Comparison of ENCODE assay signal across 27 cellular contexts in genomic region chr5:157714480-157714879, GRCh38. TPM values are rescaled to one million over a fixed set of nuclear protein-coding genes. Genes with fewer than 3 reads are reported as not detected.
DNase-seq lines count a peak whose midpoint lies in the region; ATAC-seq and TF ChIP-seq lines count a peak whose summit lies in the region.
"Had no signal": no experiment of that assay in that cellular context is flagged by ENCODE, and none has a peak within 500 bp of the region (broad histone marks: within the 10 kb centered on the region; RNA-seq: fewer than 3 reads in every experiment).

No MANE protein-coding gene starts in this region.

- POLR2A ChIA-PET in SK-N-SH (lab: Yijun Ruan, JAX) = no interaction called here

- intact Hi-C loops in natural killer cell (cut with micrococcal nuclease) (loop anchor here (10.0 kb wide), 1 partner anchor 280 kb away; no protein-coding TSS in a partner anchor), left cardiac atrium (cut with DNase I) (loop anchor here in 1 of 2 donors (10.0 kb wide), 3 partner anchors 50 to 370 kb away; a partner anchor contains a TSS)

- no peak for TF ChIP-seq CTCF in natural killer cell (IDR thresholded peaks at IDR 0.05)
- TF ChIP-seq CTCF in SK-N-SH (IDR thresholded peaks at IDR 0.05) = no peak
- TF ChIP-seq CTCF in fibroblast of mammary gland (conservative IDR thresholded peaks at IDR 0.05; ENCODE audit: control insufficient read depth, insufficient read depth, low read depth, low read length) = no peak

- ATAC-seq in natural killer cell treated with Interleukin-12 subunit alpha and Interleukin-12 subunit beta and Interleukin-15 and Interleukin-18, amount 100 ng/mL, for 72 hours = no peak
- ATAC-seq in natural killer cell (no peak), left cardiac atrium (no peak)
- ATAC-seq: GM23338, Panc1 had no signal

- H3K9me2 ChIP-seq in SK-N-SH = no peaks in the 10 kb centered on the region

- H3K36me3 Mint-ChIP-seq in natural killer cell treated with Interleukin-12 subunit alpha and Interleukin-12 subunit beta and Interleukin-15 and Interleukin-18, amount 100 ng/mL, for 72 hours = no peaks in the 10 kb centered on the region
- no peaks in the 10 kb centered on the region for H3K36me3 Mint-ChIP-seq in natural killer cell
- H3K36me3 Mint-ChIP-seq: CD14-positive monocyte had no signal

- no peak overlapping the region for H3K9ac ChIP-seq in SK-N-SH

- H3K27ac ChIP-seq in SK-N-SH (ENCODE audit: low read depth in 2 of 2, low read length in 1 of 2) = peak overlapping the region in 1 of 2 experiments; percentile 42; a peak in 2 of 4 replicates
- H3K27ac ChIP-seq: 22Rv1, RWPE1 had no signal

- no peak for TF ChIP-seq EP300 in SK-N-SH (IDR thresholded peaks at IDR 0.05; ENCODE audit: borderline replicate concordance in 1 of 2, low read depth in 1 of 2, low read length in 1 of 2)

- H3K4me1 ChIP-seq in SK-N-SH (ENCODE audit: control insufficient read depth in 1 of 2, insufficient read depth in 2 of 2, low read depth in 1 of 2, low read length in 1 of 2) = peaks cover 0 to 14% of the 10 kb centered on the region in 2 experiments; a peak in 1 of 4 replicates
- H3K4me1 ChIP-seq: BE2C had no signal

- no peaks in the 10 kb centered on the region for H4K20me1 ChIP-seq in SK-N-SH (ENCODE audit: insufficient read depth)

- H3K9me3 ChIP-seq in SK-N-SH = no peaks in the 10 kb centered on the region
- H3K9me3 ChIP-seq: BE2C had no signal

- H3K4me3 ChIP-seq in SK-N-SH (ENCODE audit: low read depth in 2 of 2, low read length in 1 of 2) (no peak overlapping the region), fibroblast of mammary gland (ENCODE audit: control insufficient read depth, low read depth, low read length) (no peak overlapping the region)
- H3K4me3 ChIP-seq: GM23338 had no signal

- no peaks in the 10 kb centered on the region for H3K79me2 ChIP-seq in SK-N-SH (ENCODE audit: insufficient read depth)

- TF ChIP-seq RAD21 in SK-N-SH (IDR thresholded peaks at IDR 0.05; ENCODE audit: low read length) = no peak

- H2AFZ ChIP-seq in SK-N-SH (ENCODE audit: low read depth) = no peak overlapping the region
- H2AFZ ChIP-seq: GM23338 had no signal

- no peaks in the 10 kb centered on the region for H3K9me3 Mint-ChIP-seq in natural killer cell treated with Interleukin-12 subunit alpha and Interleukin-12 subunit beta and Interleukin-15 and Interleukin-18, amount 100 ng/mL, for 72 hours
- H3K9me3 Mint-ChIP-seq in natural killer cell = no peaks in the 10 kb centered on the region
- H3K9me3 Mint-ChIP-seq: CD14-positive monocyte had no signal

- peak overlapping the region; percentile 49 for H3K4me3 Mint-ChIP-seq in natural killer cell treated with Interleukin-12 subunit alpha and Interleukin-12 subunit beta and Interleukin-15 and Interleukin-18, amount 100 ng/mL, for 72 hours
- H3K4me3 Mint-ChIP-seq in natural killer cell = no peak overlapping the region
- H3K4me3 Mint-ChIP-seq: CD14-positive monocyte, GM23338, H9 had no signal

- no peak overlapping the region for H3K4me2 ChIP-seq in SK-N-SH
- H3K4me2 ChIP-seq: GM23338 had no signal

- H3K27ac Mint-ChIP-seq in natural killer cell treated with Interleukin-12 subunit alpha and Interleukin-12 subunit beta and Interleukin-15 and Interleukin-18, amount 100 ng/mL, for 72 hours = peak overlapping the region; percentile 66 to 68
- no peak overlapping the region for H3K27ac Mint-ChIP-seq in natural killer cell
- H3K27ac Mint-ChIP-seq: CD14-positive monocyte, GM23338, H9 had no signal

- H3K4me1 Mint-ChIP-seq in natural killer cell treated with Interleukin-12 subunit alpha and Interleukin-12 subunit beta and Interleukin-15 and Interleukin-18, amount 100 ng/mL, for 72 hours (ENCODE audit: low read depth in 2 of 2) = peaks cover 29 to 55% of the 10 kb centered on the region in 2 donors
- H3K4me1 Mint-ChIP-seq in natural killer cell = no peaks in the 10 kb centered on the region

- no peaks in the 10 kb centered on the region for H3K27me3 ChIP-seq in SK-N-SH (ENCODE audit: insufficient read depth)

- H3F3A ChIP-seq in SK-N-SH (replicated peaks; ENCODE audit: insufficient read depth) = peaks cover 27% of the 10 kb centered on the region

- CTCF ChIA-PET in SK-N-SH (lab: Yijun Ruan, JAX) = no interaction called here

- no peaks in the 10 kb centered on the region for H3K27me3 Mint-ChIP-seq in natural killer cell treated with Interleukin-12 subunit alpha and Interleukin-12 subunit beta and Interleukin-15 and Interleukin-18, amount 100 ng/mL, for 72 hours
- peaks cover 3 to 7% of the 10 kb centered on the region in 2 donors for H3K27me3 Mint-ChIP-seq in natural killer cell (ENCODE audit: low read depth in 2 of 2)

- DNase-seq in natural killer cell treated with Interleukin-12 subunit alpha and Interleukin-12 subunit beta and Interleukin-15 and Interleukin-18, amount 100 ng/mL, for 72 hours (ENCODE audit: low spot score) = no peak
- DNase-seq in natural killer cell = no peak
- DNase-seq in SK-N-SH = no peak
- DNase-seq in fibroblast of mammary gland (ENCODE audit: low read depth) = peak; percentile 7
- no peak for DNase-seq in left cardiac atrium
- no peak for DNase-seq in NCI-H1436 (lab: John Stamatoyannopoulos, UW)
- no peak for DNase-seq in NCI-H2227 treated with DMSO at 0.1 percent for 48 hours (lab: John Stamatoyannopoulos, UW)
- DNase-seq in NCI-H146 treated with DMSO at 0.1 percent for 48 hours (lab: John Stamatoyannopoulos, UW; ENCODE audit: unreplicated experiment) = no peak
- DNase-seq: ACHN, BE2C, Calu3, DMS79 treated with DMSO at 0.1 percent for 48 hours, H9, NCI-H1092 treated with DMSO at 0.1 percent for 48 hours, NCI-H1436 treated with DMSO at 0.1 percent for 48 hours, NCI-H1930, NCI-H2107, NCI-H446 treated with DMSO at 0.1 percent for 48 hours, NCI-H526 treated with DMSO at 0.1 percent for 48 hours, SHP77 treated with DMSO at 0.1 percent for 48 hours, SW 1271 had no signal

- H3K36me3 ChIP-seq in SK-N-SH (replicated peaks in 1 of 2; ENCODE audit: control insufficient read depth in 1 of 2, insufficient read depth in 2 of 2, low read length in 1 of 2) = no peaks in the 10 kb centered on the region
- H3K36me3 ChIP-seq: BE2C had no signal

TF ChIP-seq in SK-N-SH, 30 proteins besides CTCF, POLR2A, EP300 and RAD21 (continues in another document):
- no peak for TF ChIP-seq ZBTB33 (IDR thresholded peaks at IDR 0.05; ENCODE audit: borderline replicate concordance, low read depth)
- TF ChIP-seq TCF12 (IDR thresholded peaks at IDR 0.05) = peak; percentile 37; the same call in 1 of the 2 replicates
- TF ChIP-seq GABPA (IDR thresholded peaks at IDR 0.05; ENCODE audit: low read depth) = no peak
- TF ChIP-seq YY1 (IDR thresholded peaks at IDR 0.05; ENCODE audit: low read depth) = no peak
- TF ChIP-seq GATA2 (CRISPR knock-in tag; IDR thresholded peaks at IDR 0.05) = no peak
- no peak for TF ChIP-seq CHD2 (IDR thresholded peaks at IDR 0.05; ENCODE audit: low read length, partially characterized antibody)
- TF ChIP-seq IRF3 (IDR thresholded peaks at IDR 0.05; ENCODE audit: low read depth, low read length) = no peak

RNA-seq across cellular contexts. Expression of gene THG1L, which starts 16.7 kb away (rescaled TPM):
- 10 to 100 TPM; 15.7 to 18.9 TPM for total RNA-seq in natural killer cell treated with Interleukin-12 subunit alpha and Interleukin-12 subunit beta and Interleukin-15 and Interleukin-18, amount 100 ng/mL, for 72 hours
- total RNA-seq in natural killer cell = 1 to 10 TPM; 3.1 to 4.7 (median 3.5) TPM
- 32.0 and 37.0 TPM in 2 replicates for polyA plus RNA-seq in SK-N-SH (2012; rRNA removed)
- polyA plus RNA-seq in SK-N-SH (2012; cell fraction: cytosol; rRNA removed) = 34.4 and 35.7 TPM in 2 replicates
- 34.2 and 34.9 TPM in 2 replicates for polyA plus RNA-seq in SK-N-SH (2012; cell fraction: nucleus; rRNA removed)
- 1 to 10 TPM; 5.6 to 5.9 TPM for total RNA-seq in left cardiac atrium

RNA-seq across cellular contexts. Expression of gene LSM11, which starts 29.0 kb away (rescaled TPM):
- 1 to 10 TPM; 4.5 to 7.9 TPM for total RNA-seq in natural killer cell treated with Interleukin-12 subunit alpha and Interleukin-12 subunit beta and Interleukin-15 and Interleukin-18, amount 100 ng/mL, for 72 hours
- total RNA-seq in natural killer cell = 1 to 10 TPM; 1.2 to 2.3 (median 2.0) TPM
- 0.95 and 1.3 TPM in 2 replicates for polyA plus RNA-seq in SK-N-SH (2012; rRNA removed)
- polyA plus RNA-seq in SK-N-SH (2012; cell fraction: cytosol; rRNA removed) = 0.93 and 0.98 TPM in 2 replicates
- 1.6 and 3.2 TPM in 2 replicates for polyA plus RNA-seq in SK-N-SH (2012; cell fraction: nucleus; rRNA removed)
- total RNA-seq in left cardiac atrium = 1 to 10 TPM; 2.2 to 2.8 TPM

RNA-seq across cellular contexts. Expression of gene C5orf52, which starts 43.1 kb away (rescaled TPM):
- not detected for total RNA-seq in natural killer cell treated with Interleukin-12 subunit alpha and Interleukin-12 subunit beta and Interleukin-15 and Interleukin-18, amount 100 ng/mL, for 72 hours
- total RNA-seq in natural killer cell (not detected), left cardiac atrium (not detected)
- polyA plus RNA-seq in SK-N-SH (2012; rRNA removed) = not detected in 2 replicates
- polyA plus RNA-seq in SK-N-SH (2012; cell fraction: cytosol; rRNA removed) = not detected in 2 replicates
- not detected in 2 replicates for polyA plus RNA-seq in SK-N-SH (2012; cell fraction: nucleus; rRNA removed)
- total RNA-seq: Calu3, G401, GM23338, H9 had no signal
- polyA plus RNA-seq: CD14-positive monocyte, GM23338 had no signal

Comparison
In these comparisons a context has a peak if more than half of its experiments do, and no peak if none do; other contexts are left out.
1. H3K27ac Mint-ChIP-seq: peak in natural killer cell treated with Interleukin-12 subunit alpha and Interleukin-12 subunit beta and Interleukin-15 and Interleukin-18, amount 100 ng/mL, for 72 hours (2 of 2); none in natural killer cell (0 of 2).